25 cellular contexts compared by ENCODE assay signal in genomic region chr13:43861863-43862262, GRCh38.
"Had no signal": no experiment of that assay in that cellular context is flagged by ENCODE, and none has a peak within 500 bp of the region (broad histone marks: within the 10 kb centered on the region; RNA-seq: fewer than 3 reads in every experiment).

No MANE protein-coding gene starts in this region.

- FAIRE-seq: frontal cortex, keratinocyte had no signal

- H3K4me3 ChIP-seq: colonic mucosa, esophagus muscularis mucosa, lower lobe of right lung, ovary, psoas muscle, sigmoid colon, skin epidermis, spleen, transverse colon, upper lobe of right lung, uterus had no signal

- DNase-seq: colonic mucosa; effector CD8-positive, alpha-beta T cell; endodermal cell; hypothalamus; immature natural killer cell; left ventricle myocardium superior; lower lobe of right lung; natural killer cell; occipital lobe; ovary; posterior cingulate gyrus; psoas muscle; right cardiac atrium; sigmoid colon; spleen; stimulated activated CD4-positive, alpha-beta T cell treated with anti-CD3 and anti-CD28 coated beads, Interleukin-4, amount 100 ng/mL, for 4 hours; stimulated activated naive CD8-positive, alpha-beta T cell treated with anti-CD3 and anti-CD28 coated beads, Interleukin-15, Interleukin-2, amounts not matched to agents 100 U/mL and 50 U/mL, for 24 hours; transverse colon; upper lobe of right lung; uterus had no signal

- H3K27ac ChIP-seq: colonic mucosa, esophagus muscularis mucosa, lower lobe of right lung, ovary, psoas muscle, sigmoid colon, skin epidermis, spleen, transverse colon, upper lobe of right lung, uterus had no signal

- ATAC-seq: left ventricle myocardium superior; lower lobe of right lung; natural killer cell; psoas muscle; right cardiac atrium; stimulated activated memory B cell treated with anti-CD40 and anti-IgM and Interleukin-4, amounts not matched to agents 10 μg/mL and 1 μg/mL and 100 μg/mL, for 72 hours; stimulated activated naive CD8-positive, alpha-beta T cell treated with anti-CD3 and anti-CD28 coated beads, Interleukin-15, Interleukin-2, amounts not matched to agents 100 U/mL and 50 U/mL, for 24 hours; upper lobe of right lung had no signal
